1 cellular context compared by ENCODE assay signal in genomic region chr17:15576848-15577247, GRCh38. TPM values are rescaled to one million over a fixed set of nuclear protein-coding genes. Genes with fewer than 3 reads are reported as not detected.
"Had no signal": no experiment of that assay in that cellular context is flagged by ENCODE, and none has a peak within 500 bp of the region (broad histone marks: within the 10 kb centered on the region; RNA-seq: fewer than 3 reads in every experiment).

No MANE protein-coding gene starts in this region.

RNA-seq across cellular contexts. Expression of gene FBXW10B, which starts 42.7 kb away (rescaled TPM):
- total RNA-seq: OCI-LY7 had no signal
